23 cellular contexts compared by ENCODE assay signal in the genomic region with DNA sequence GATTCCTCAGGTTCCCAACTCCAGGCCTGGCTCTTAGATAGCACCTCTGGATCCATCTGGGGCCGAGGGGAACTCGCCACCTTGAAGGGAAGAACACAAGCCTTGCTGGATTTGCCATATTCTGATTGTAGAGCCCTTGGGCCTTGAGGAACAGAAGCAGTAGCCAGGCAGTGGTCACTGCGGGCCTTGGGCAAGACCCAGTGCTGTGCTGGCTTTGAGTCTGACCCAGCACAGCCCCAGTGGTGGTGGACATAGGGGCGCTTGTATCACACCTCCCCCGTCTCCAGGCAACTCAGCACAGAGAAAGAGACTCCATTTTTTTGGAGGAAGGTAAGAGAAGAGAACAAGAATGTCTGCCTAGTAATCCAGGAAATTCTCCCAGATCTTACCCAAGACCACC. TPM values are rescaled to one million over a fixed set of nuclear protein-coding genes. Genes with fewer than 3 reads are reported as not detected.
DNase-seq lines count a peak whose midpoint lies in the region; ATAC-seq and TF ChIP-seq lines count a peak whose summit lies in the region.
"Had no signal": no experiment of that assay in that cellular context is flagged by ENCODE, and none has a peak within 500 bp of the region (broad histone marks: within the 10 kb centered on the region; RNA-seq: fewer than 3 reads in every experiment).

No MANE protein-coding gene starts in this region.

- H2AK9ac ChIP-seq in IMR-90 (replicated peaks; ENCODE audit: low read depth, low read length, poor library complexity) = no peak overlapping the region

- H3K9me1 ChIP-seq in IMR-90 (ENCODE audit: insufficient read depth, low read length) = 0 out of 2 replicates have a peak, but pooled peaks cover 3% of the 10 kb centered on the region

- H3K4me3 ChIP-seq in IMR-90 (ENCODE audit: insufficient read depth, low read depth, low read length) = no peak overlapping the region
- H3K4me3 ChIP-seq: BLaER1, GM12878 had no signal

- CTCF ChIA-PET in IMR-90 (lab: Yijun Ruan, JAX) = no interaction called here

- no peak overlapping the region for H4K91ac ChIP-seq in IMR-90 (ENCODE audit: insufficient read depth, low read depth, low read length)

- POLR2A ChIA-PET in IMR-90 (lab: Charles Lee; ENCODE audit: unreplicated experiment) = no interaction called here

- no peak overlapping the region for H3K9ac ChIP-seq in IMR-90 (ENCODE audit: low read depth, low read length)
- H3K9ac ChIP-seq: BLaER1 had no signal

- peaks cover 3% of the 10 kb centered on the region for H3K27me3 ChIP-seq in IMR-90 (ENCODE audit: control insufficient read depth, insufficient read depth, low read length)
- H3K27me3 ChIP-seq: BE2C, BLaER1 had no signal

- no peaks in the 10 kb centered on the region for H3K9me3 ChIP-seq in IMR-90 (ENCODE audit: control insufficient read depth, insufficient read depth, low read length)
- H3K9me3 ChIP-seq: BE2C, BLaER1 had no signal

- H4K8ac ChIP-seq in IMR-90 (ENCODE audit: low read depth in 2 of 2, low read length in 2 of 2) = no peak overlapping the region

- H3K14ac ChIP-seq in IMR-90 (replicated peaks; ENCODE audit: low read depth, low read length) = no peak overlapping the region

- H3K27ac Mint-ChIP-seq in stimulated activated naive B cell treated with anti-CD40 and anti-IgM and Interleukin-4, amounts not matched to agents 10 μg/mL and 1 μg/mL and 100 μg/mL, for 72 hours = peak overlapping the region; percentile 48
- H3K27ac Mint-ChIP-seq: CD14-positive monocyte; CD4-positive, CD25-positive, alpha-beta regulatory T cell; CD8-positive, alpha-beta memory T cell had no signal

- H3K4me1 ChIP-seq in IMR-90 (ENCODE audit: control insufficient read depth, insufficient read depth, low read length) = no peaks in the 10 kb centered on the region
- H3K4me1 ChIP-seq: BE2C, BLaER1 had no signal

- ATAC-seq in IMR-90 (ENCODE audit: low read depth) (no peak), left lobe of liver (no peak), GM21390 (IDR thresholded peaks at IDR 0.05; ENCODE audit: unreplicated experiment) (no peak)
- ATAC-seq in stimulated activated naive B cell treated with anti-CD40 and anti-IgM and Interleukin-4, amounts not matched to agents 10 μg/mL and 1 μg/mL and 100 μg/mL, for 72 hours (replicated peaks) = no peak
- ATAC-seq: GM12878 had no signal

- no peaks in the 10 kb centered on the region for H4K20me1 ChIP-seq in IMR-90 (ENCODE audit: insufficient read depth, low read length)
- H4K20me1 ChIP-seq: BLaER1 had no signal

- H4K5ac ChIP-seq in IMR-90 (ENCODE audit: low read depth, low read length) = no peak overlapping the region

- peak overlapping the region; percentile 32 for H2AFZ ChIP-seq in IMR-90 (replicated peaks; ENCODE audit: low read length, poor library complexity)

- H3K4me3 Mint-ChIP-seq in stimulated activated naive B cell treated with anti-CD40 and anti-IgM and Interleukin-4, amounts not matched to agents 10 μg/mL and 1 μg/mL and 100 μg/mL, for 72 hours = no peak overlapping the region
- H3K4me3 Mint-ChIP-seq: CD4-positive, alpha-beta memory T cell; CD4-positive, CD25-positive, alpha-beta regulatory T cell; CD8-positive, alpha-beta memory T cell had no signal

- no peak overlapping the region for H3K27ac ChIP-seq in IMR-90 (ENCODE audit: insufficient read depth, low read length)
- H3K27ac ChIP-seq: BLaER1 had no signal

- TF ChIP-seq POLR2A in IMR-90 (IDR thresholded peaks at IDR 0.05; ENCODE audit: low read depth, low read length) = no peak

- H3K36me3 ChIP-seq in IMR-90 (ENCODE audit: control insufficient read depth, insufficient read depth, low read length) = no peaks in the 10 kb centered on the region
- H3K36me3 ChIP-seq: BE2C, BLaER1 had no signal

- TF ChIP-seq CTCF in IMR-90 (conservative IDR thresholded peaks at IDR 0.05; ENCODE audit: low read depth, low read length) = no peak

- H3K27me3 Mint-ChIP-seq in stimulated activated naive B cell treated with anti-CD40 and anti-IgM and Interleukin-4, amounts not matched to agents 10 μg/mL and 1 μg/mL and 100 μg/mL, for 72 hours = no peaks in the 10 kb centered on the region
- H3K27me3 Mint-ChIP-seq: CD4-positive, alpha-beta memory T cell had no signal

- H2BK5ac ChIP-seq in IMR-90 (ENCODE audit: low read depth, low read length, poor library complexity, severe bottlenecking) = no peak overlapping the region

- DNase-seq in IMR-90 (no peak), left lobe of liver (ENCODE audit: low spot score) (peak; percentile 35), kidney glomerular epithelial cell (lab: John Stamatoyannopoulos, UW) (no peak)
- no peak for DNase-seq in stimulated activated naive B cell treated with anti-CD40 and anti-IgM and Interleukin-4, amounts not matched to agents 10 μg/mL and 1 μg/mL and 100 μg/mL, for 72 hours
- DNase-seq: 8988T; ACHN; BE2C; C1 segment of cervical spinal cord; CD4-positive, alpha-beta memory T cell; CD4-positive, CD25-positive, alpha-beta regulatory T cell; CD8-positive, alpha-beta memory T cell; COR-L47; DMS 273 treated with DMSO at 0.1 percent for 48 hours; DMS153; DMS53; DMS79; DND-41; EL; GDM1 had no signal

- no peak for TF ChIP-seq RAD21 in IMR-90 (IDR thresholded peaks at IDR 0.05; ENCODE audit: low read length)

- no peak overlapping the region for H2BK120ac ChIP-seq in IMR-90 (ENCODE audit: low read depth, low read length)

- no peaks in the 10 kb centered on the region for H3K36me3 Mint-ChIP-seq in stimulated activated naive B cell treated with anti-CD40 and anti-IgM and Interleukin-4, amounts not matched to agents 10 μg/mL and 1 μg/mL and 100 μg/mL, for 72 hours
- H3K36me3 Mint-ChIP-seq: CD14-positive monocyte; CD4-positive, alpha-beta memory T cell; CD4-positive, CD25-positive, alpha-beta regulatory T cell; CD8-positive, alpha-beta memory T cell had no signal

- no peak overlapping the region for H2AK5ac ChIP-seq in IMR-90 (ENCODE audit: low read depth, low read length)

- H3K9me3 Mint-ChIP-seq in stimulated activated naive B cell treated with anti-CD40 and anti-IgM and Interleukin-4, amounts not matched to agents 10 μg/mL and 1 μg/mL and 100 μg/mL, for 72 hours = no peaks in the 10 kb centered on the region
- H3K9me3 Mint-ChIP-seq: CD14-positive monocyte; CD4-positive, alpha-beta memory T cell; CD4-positive, CD25-positive, alpha-beta regulatory T cell; CD8-positive, alpha-beta memory T cell had no signal

- H3K23ac ChIP-seq in IMR-90 (ENCODE audit: low read depth, low read length) = no peak overlapping the region

- dilution Hi-C loops in IMR-90 (cut with HindIII; ENCODE audit: low sequenced_read_pairs, unreplicated experiment) = no loop called here

- H3K79me1 ChIP-seq in IMR-90 (ENCODE audit: low read depth in 1 of 2, low read length in 2 of 2) = no peaks in the 10 kb centered on the region

- BruUV-seq in IMR-90 (replicated peaks; lab: Mats Ljungman, UMichigan) = no TSS peak

- H3K4me2 ChIP-seq in IMR-90 (ENCODE audit: low read depth, low read length) = no peak overlapping the region
- H3K4me2 ChIP-seq: BLaER1 had no signal

- in situ Hi-C loops in IMR-90 (cut with MboI; ENCODE audit: low sequenced_read_pairs) = no loop called here

- H3K56ac ChIP-seq in IMR-90 (ENCODE audit: extremely low read depth, insufficient read depth, low read length) = no peak overlapping the region

- no peaks in the 10 kb centered on the region for H3K4me1 Mint-ChIP-seq in stimulated activated naive B cell treated with anti-CD40 and anti-IgM and Interleukin-4, amounts not matched to agents 10 μg/mL and 1 μg/mL and 100 μg/mL, for 72 hours
- H3K4me1 Mint-ChIP-seq: CD4-positive, alpha-beta memory T cell; CD8-positive, alpha-beta memory T cell had no signal

- H2BK15ac ChIP-seq in IMR-90 (ENCODE audit: low read depth, low read length) = no peak overlapping the region

- no peak overlapping the region for H2BK20ac ChIP-seq in IMR-90 (ENCODE audit: low read depth, low read length)

- 83% methylated on average over 2 of the region's 5 CpGs; no CpG with 5 or more reads in 1 of the 2 experiments for WGBS in IMR-90 (ENCODE audit: extremely low coverage in 2 of 2, insufficient read length in 1 of 2), 2 experiments

- H3K18ac ChIP-seq in IMR-90 (ENCODE audit: low read depth, low read length) = no peak overlapping the region

- intact Hi-C loops in IMR-90 (cut with micrococcal nuclease) = no loop called here

- no peak overlapping the region for H3K4ac ChIP-seq in IMR-90 (ENCODE audit: low read depth, low read length)

TF ChIP-seq in IMR-90, 13 proteins besides CTCF, POLR2A, EP300 and RAD21:
- TF ChIP-seq RFX5 (IDR thresholded peaks at IDR 0.05; ENCODE audit: low read depth, low read length) (no peak), CEBPB (IDR thresholded peaks at IDR 0.05; ENCODE audit: low read depth, low read length) (no peak), CHD1 (IDR thresholded peaks at IDR 0.05; ENCODE audit: low read depth, low read length) (no peak), RCOR1 (IDR thresholded peaks at IDR 0.05; ENCODE audit: insufficient replicate concordance, low read length) (no peak)

RNA-seq across cellular contexts. Expression of a gene that starts 45.5 kb away (rescaled TPM):
- total RNA-seq in IMR-90 (2012; rRNA removed) (not detected in 2 replicates), left lobe of liver (not detected)
- not detected in 2 replicates for polyA plus RNA-seq in IMR-90 (2012; rRNA removed)
- polyA plus RNA-seq in IMR-90 (2012; cell fraction: cytosol; rRNA removed) = not detected in 2 replicates
- not detected in 2 replicates for polyA plus RNA-seq in IMR-90 (2012; cell fraction: nucleus; rRNA removed; ENCODE audit: low replicate concordance)
- total RNA-seq: CD4-positive, alpha-beta memory T cell; CD4-positive, CD25-positive, alpha-beta regulatory T cell; GM12878 had no signal
- polyA plus RNA-seq: CD14-positive monocyte; CD4-positive, alpha-beta memory T cell had no signal
